In genomic region chr1:113946112-113946511, GRCh38 we compare ENCODE assay signal across 1 cellular context.
TF ChIP-seq lines count a peak whose summit lies in the region.

No MANE protein-coding gene starts in this region.

TF ChIP-seq in IMR-90, 13 proteins besides CTCF, POLR2A, EP300 and RAD21:
- no peak for TF ChIP-seq RFX5 (IDR thresholded peaks at IDR 0.05; ENCODE audit: low read depth, low read length)
- TF ChIP-seq, protein P1, sequence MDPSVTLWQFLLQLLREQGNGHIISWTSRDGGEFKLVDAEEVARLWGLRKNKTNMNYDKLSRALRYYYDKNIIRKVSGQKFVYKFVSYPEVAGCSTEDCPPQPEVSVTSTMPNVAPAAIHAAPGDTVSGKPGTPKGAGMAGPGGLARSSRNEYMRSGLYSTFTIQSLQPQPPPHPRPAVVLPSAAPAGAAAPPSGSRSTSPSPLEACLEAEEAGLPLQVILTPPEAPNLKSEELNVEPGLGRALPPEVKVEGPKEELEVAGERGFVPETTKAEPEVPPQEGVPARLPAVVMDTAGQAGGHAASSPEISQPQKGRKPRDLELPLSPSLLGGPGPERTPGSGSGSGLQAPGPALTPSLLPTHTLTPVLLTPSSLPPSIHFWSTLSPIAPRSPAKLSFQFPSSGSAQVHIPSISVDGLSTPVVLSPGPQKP (IDR thresholded peaks at IDR 0.05; ENCODE audit: borderline replicate concordance, low read depth, low read length), result no peak
- no peak for TF ChIP-seq RCOR1 (IDR thresholded peaks at IDR 0.05; ENCODE audit: insufficient replicate concordance, low read length)
- TF ChIP-seq FOS (IDR thresholded peaks at IDR 0.05; ENCODE audit: low read depth, low read length), result no peak
- no peak for TF ChIP-seq CEBPB (IDR thresholded peaks at IDR 0.05; ENCODE audit: low read depth, low read length)
- TF ChIP-seq MXI1 (IDR thresholded peaks at IDR 0.05; ENCODE audit: borderline replicate concordance, low read depth, low read length), result no peak
- TF ChIP-seq CHD1 (IDR thresholded peaks at IDR 0.05; ENCODE audit: low read depth, low read length), result no peak
- TF ChIP-seq, protein P2, sequence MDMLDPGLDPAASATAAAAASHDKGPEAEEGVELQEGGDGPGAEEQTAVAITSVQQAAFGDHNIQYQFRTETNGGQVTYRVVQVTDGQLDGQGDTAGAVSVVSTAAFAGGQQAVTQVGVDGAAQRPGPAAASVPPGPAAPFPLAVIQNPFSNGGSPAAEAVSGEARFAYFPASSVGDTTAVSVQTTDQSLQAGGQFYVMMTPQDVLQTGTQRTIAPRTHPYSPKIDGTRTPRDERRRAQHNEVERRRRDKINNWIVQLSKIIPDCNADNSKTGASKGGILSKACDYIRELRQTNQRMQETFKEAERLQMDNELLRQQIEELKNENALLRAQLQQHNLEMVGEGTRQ (IDR thresholded peaks at IDR 0.05; ENCODE audit: low read depth, low read length), result no peak
- TF ChIP-seq MAZ (IDR thresholded peaks at IDR 0.05; ENCODE audit: borderline replicate concordance, low read depth, low read length), result no peak
- TF ChIP-seq NFE2L2 (IDR thresholded peaks at IDR 0.05; ENCODE audit: low read depth, low read length), result no peak
- no peak for TF ChIP-seq BHLHE40 (IDR thresholded peaks at IDR 0.05; ENCODE audit: low read depth, low read length)
- no peak for TF ChIP-seq SMC3 (IDR thresholded peaks at IDR 0.05; ENCODE audit: low read depth, low read length)
- no peak for TF ChIP-seq MAFK (IDR thresholded peaks at IDR 0.05; ENCODE audit: low read depth, low read length)
